ENCODE assay signal across 8 cellular contexts in the genomic region with DNA sequence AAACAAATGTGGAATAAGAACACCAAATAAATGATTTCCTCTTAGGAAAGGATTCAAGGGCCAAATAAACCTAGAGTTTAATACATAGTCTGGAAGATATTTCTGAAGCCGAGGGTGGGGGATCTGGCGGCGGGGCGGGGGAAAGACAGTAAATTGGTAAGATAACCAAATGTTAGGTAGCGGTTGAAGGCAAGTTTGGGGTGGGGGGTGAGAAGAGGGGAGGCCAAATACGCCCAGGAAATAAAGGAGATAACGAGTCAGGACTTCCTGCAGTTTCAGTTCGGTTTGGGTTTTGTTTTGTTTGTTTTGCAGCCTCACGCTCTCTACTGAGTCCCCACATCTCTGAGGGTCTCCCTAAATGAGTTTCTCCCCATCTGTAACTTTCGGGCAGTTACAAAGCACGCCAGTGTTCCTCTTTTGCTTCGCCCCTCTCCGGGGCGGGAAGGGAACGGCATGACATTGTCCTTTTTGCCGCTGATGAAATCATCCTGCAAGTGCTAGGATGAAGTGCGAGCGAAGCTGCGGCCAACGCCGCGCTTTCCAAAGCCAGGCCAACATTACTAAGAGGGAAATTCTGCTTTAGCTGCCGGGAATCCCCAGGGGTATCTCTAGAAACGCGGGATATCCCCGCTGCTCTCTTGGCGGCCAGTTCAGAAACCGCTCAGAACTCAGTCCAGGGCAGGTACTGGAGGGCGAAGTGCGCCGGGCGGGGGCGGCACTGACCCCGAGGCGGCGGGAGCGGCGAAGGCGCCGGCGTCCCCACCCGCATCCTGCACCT. TPM values are rescaled to one million over a fixed set of nuclear protein-coding genes. Genes with fewer than 3 reads are reported as not detected.
DNase-seq lines count a peak whose midpoint lies in the region; ATAC-seq and TF ChIP-seq lines count a peak whose summit lies in the region.

No MANE protein-coding gene starts in this region.

- H3K23ac ChIP-seq in neuronal stem cell (ENCODE audit: low read depth, low read length, poor library complexity), result peak overlapping the region; percentile 44

- H2BK120ac ChIP-seq in neuronal stem cell (ENCODE audit: low read depth, low read length), result no peak overlapping the region

- no peaks in the 10 kb centered on the region for H3K9me2 ChIP-seq in PC-3 (replicated peaks; ENCODE audit: low read length)

- H3K27me3 Mint-ChIP-seq in CD4-positive, CD25-positive, alpha-beta regulatory T cell, result peaks cover 5% of the 10 kb centered on the region

- TF ChIP-seq CTCF in PC-3 (conservative IDR thresholded peaks at IDR 0.05; ENCODE audit: low read depth, low read length) (no peak), fibroblast of villous mesenchyme (IDR thresholded peaks at IDR 0.05; ENCODE audit: insufficient read depth, low read depth, low read length) (no peak), testis (IDR thresholded peaks at IDR 0.05) (no peak)

- no peaks in the 10 kb centered on the region for H3K9me3 ChIP-seq in CD4-positive, CD25-positive, alpha-beta regulatory T cell (ENCODE audit: control insufficient read depth in 2 of 2, low read length in 2 of 2)
- H3K9me3 ChIP-seq in PC-3 (ENCODE audit: low read length) (no peaks in the 10 kb centered on the region), neuronal stem cell (replicated peaks in 1 of 2; ENCODE audit: control insufficient read depth in 2 of 2, insufficient read depth in 1 of 2, low read depth in 1 of 2, low read length in 2 of 2) (no peaks in the 10 kb centered on the region), testis (no peaks in the 10 kb centered on the region)

- peak overlapping the region; percentile 91 for H2AFZ ChIP-seq in PC-3 (ENCODE audit: low read length)
- peak overlapping the region; percentile 97 for H2AFZ ChIP-seq in neuronal stem cell (ENCODE audit: low read length)

- peaks cover 63% of the 10 kb centered on the region for H3K4me1 ChIP-seq in CD4-positive, CD25-positive, alpha-beta regulatory T cell (ENCODE audit: control insufficient read depth, insufficient read depth, low read length, poor library complexity, severe bottlenecking)
- peaks cover 10% of the 10 kb centered on the region for H3K4me1 ChIP-seq in PC-3 (ENCODE audit: insufficient read depth, low read length)
- peaks cover 0 to 3% of the 10 kb centered on the region in 2 donors for H3K4me1 ChIP-seq in neuronal stem cell (ENCODE audit: control insufficient read depth in 2 of 2, insufficient read depth in 1 of 2, low read depth in 1 of 2, low read length in 2 of 2)
- peaks cover 4% of the 10 kb centered on the region for H3K4me1 ChIP-seq in testis

- H3K4me3 ChIP-seq in CD4-positive, CD25-positive, alpha-beta regulatory T cell (ENCODE audit: low read depth, low read length), result peak overlapping the region; percentile 91
- H3K4me3 ChIP-seq in PC-3 (ENCODE audit: low read length), result peak overlapping the region; percentile 94
- peak overlapping the region; percentile 76 for H3K4me3 ChIP-seq in fibroblast of villous mesenchyme (ENCODE audit: low read depth, low read length)
- peak overlapping the region; percentile 39 to 82 for H3K4me3 ChIP-seq in neuronal stem cell (ENCODE audit: low read length in 2 of 2)
- H3K4me3 ChIP-seq in testis, result peak overlapping the region; percentile 62 to 69

- no peaks in the 10 kb centered on the region for H3K79me1 ChIP-seq in neuronal stem cell (ENCODE audit: low read depth, low read length)

- peak overlapping the region; percentile 88 for H3K18ac ChIP-seq in neuronal stem cell (ENCODE audit: low read length)

- no peak overlapping the region for H2BK5ac ChIP-seq in neuronal stem cell (ENCODE audit: low read length)

- H3K9ac ChIP-seq in PC-3 (ENCODE audit: low read length) (peak overlapping the region; percentile 62), neuronal stem cell (ENCODE audit: low read depth, low read length, poor library complexity) (peak overlapping the region; percentile 37)

- ATAC-seq in CD4-positive, CD25-positive, alpha-beta regulatory T cell (ENCODE audit: low read depth in 2 of 2), result peak; percentile 22 to 26
- peak; percentile 47 for ATAC-seq in GM19351 (IDR thresholded peaks at IDR 0.05; ENCODE audit: unreplicated experiment)
- ATAC-seq in HG03457 (IDR thresholded peaks at IDR 0.05; ENCODE audit: unreplicated experiment), result peak; percentile 55
- ATAC-seq in PC-3, result peak; percentile 58

- H3K4me2 ChIP-seq in PC-3 (ENCODE audit: low read length) (peak overlapping the region; percentile 96), neuronal stem cell (ENCODE audit: insufficient read depth, low read length, poor library complexity, severe bottlenecking) (peak overlapping the region; percentile 98)

- no peaks in the 10 kb centered on the region for H3K36me3 ChIP-seq in CD4-positive, CD25-positive, alpha-beta regulatory T cell (ENCODE audit: control insufficient read depth, insufficient read depth, low read length)
- H3K36me3 ChIP-seq in PC-3 (ENCODE audit: low read depth, low read length) (no peaks in the 10 kb centered on the region), neuronal stem cell (replicated peaks in 1 of 2; ENCODE audit: control insufficient read depth in 2 of 2, insufficient read depth in 2 of 2, low read length in 2 of 2) (no peaks in the 10 kb centered on the region), testis (ENCODE audit: low read depth, missing control alignments) (no peaks in the 10 kb centered on the region)

- no peaks in the 10 kb centered on the region for H3K79me2 ChIP-seq in PC-3 (ENCODE audit: low read length)

- H2BK15ac ChIP-seq in neuronal stem cell (ENCODE audit: low read length), result no peak overlapping the region

- H4K8ac ChIP-seq in neuronal stem cell (ENCODE audit: low read depth, low read length), result no peak overlapping the region

- H2BK12ac ChIP-seq in neuronal stem cell (ENCODE audit: low read length), result no peak overlapping the region

- peak overlapping the region; percentile 89 for H3K27ac ChIP-seq in CD4-positive, CD25-positive, alpha-beta regulatory T cell (ENCODE audit: insufficient read depth, low read length, poor library complexity, severe bottlenecking)
- H3K27ac ChIP-seq in PC-3 (ENCODE audit: low read length), result no peak overlapping the region
- no peak overlapping the region for H3K27ac ChIP-seq in neuronal stem cell (replicated peaks; ENCODE audit: low read length)
- peak overlapping the region in 1 of 2 donors; percentile 37 for H3K27ac ChIP-seq in testis

- H3K4me1 Mint-ChIP-seq in CD4-positive, CD25-positive, alpha-beta regulatory T cell, result peaks cover 29 to 71% (median 49%) of the 10 kb centered on the region in 4 donors

- no peaks in the 10 kb centered on the region for H3K27me3 ChIP-seq in CD4-positive, CD25-positive, alpha-beta regulatory T cell (ENCODE audit: control insufficient read depth, insufficient read depth, low read length)
- H3K27me3 ChIP-seq in PC-3 (ENCODE audit: low read length) (no peaks in the 10 kb centered on the region), neuronal stem cell (ENCODE audit: control insufficient read depth in 3 of 3, insufficient read depth in 3 of 3, low read depth in 1 of 3, low read length in 3 of 3) (peaks cover 9 to 60% (median 38%) of the 10 kb centered on the region in 3 experiments), testis (no peaks in the 10 kb centered on the region)

- no peaks in the 10 kb centered on the region for H3F3A ChIP-seq in PC-3 (ENCODE audit: low read length, unreplicated experiment)

- H3K4ac ChIP-seq in neuronal stem cell (ENCODE audit: low read length), result no peak overlapping the region

- no peak overlapping the region for H2AK5ac ChIP-seq in neuronal stem cell (ENCODE audit: low read depth, low read length)

- peak overlapping the region; percentile 93 to 98 (median 94) for H3K27ac Mint-ChIP-seq in CD4-positive, CD25-positive, alpha-beta regulatory T cell

- no peaks in the 10 kb centered on the region for H4K20me1 ChIP-seq in PC-3 (ENCODE audit: low read length)

- H4K91ac ChIP-seq in neuronal stem cell (ENCODE audit: low read depth, low read length, poor library complexity), result no peak overlapping the region

- intact Hi-C loops in PC-3 (cut with micrococcal nuclease) (loop anchor here (2.0 kb wide), 1 partner anchor 219 kb away; a partner anchor contains a TSS), testis (cut with DNase I; ENCODE audit: low total_unique reads) (no loop called here)

- POLR2A ChIA-PET in PC-3 (lab: Charles Lee; ENCODE audit: unreplicated experiment), result interaction anchor here (0.8 kb wide), 1 partner anchor 635 kb away, joined by 42 read pairs; no protein-coding TSS in a partner anchor

- H3K9me3 Mint-ChIP-seq in CD4-positive, CD25-positive, alpha-beta regulatory T cell, result peaks cover 0 to 3% (median 0%) of the 10 kb centered on the region in 7 donors

- no CpG with 5 or more reads among the region's 42 CpGs for WGBS in neuronal stem cell (ENCODE audit: extremely low coverage in 2 of 2, insufficient read length in 2 of 2, insufficient replicate concordance in 1 of 2), 2 donors
- 1 to 2% methylated on average over 22 to 31 of the region's 42 CpGs for WGBS in testis, 2 donors

- peak; percentile 44 to 63 (median 53) for DNase-seq in CD4-positive, CD25-positive, alpha-beta regulatory T cell
- peak; percentile 28 for DNase-seq in PC-3
- peak; percentile 15 to 54 for DNase-seq in activated T-helper 1 cell treated with anti-CD3 and anti-CD28 coated beads, Interleukin-2, amount 50 U/mL, for 16 hours (ENCODE audit: low read depth in 1 of 2, low spot score in 1 of 2)
- DNase-seq in fibroblast of villous mesenchyme (ENCODE audit: low read depth), result peak; percentile 71
- peak; percentile 27 for DNase-seq in neuronal stem cell (ENCODE audit: low spot score)
- peak; percentile 42 for DNase-seq in testis

- no peaks in the 10 kb centered on the region for H3K36me3 Mint-ChIP-seq in CD4-positive, CD25-positive, alpha-beta regulatory T cell

- peak overlapping the region; percentile 99 for H3K14ac ChIP-seq in neuronal stem cell (ENCODE audit: low read length)

- H3K4me3 Mint-ChIP-seq in CD4-positive, CD25-positive, alpha-beta regulatory T cell, result peak overlapping the region; percentile 87 to 98 (median 96)

- CTCF ChIA-PET in PC-3 (lab: Charles Lee), result no interaction called here

- TF ChIP-seq POLR2A in testis (IDR thresholded peaks at IDR 0.05), result no peak

- no TSS peak for BruUV-seq in PC-3 (replicated peaks; lab: Mats Ljungman, UMichigan)

RNA-seq across cellular contexts. Expression of a gene that starts 0.8 kb away (rescaled TPM):
- total RNA-seq in CD4-positive, CD25-positive, alpha-beta regulatory T cell, result 141 TPM
- polyA plus RNA-seq in CD4-positive, CD25-positive, alpha-beta regulatory T cell, result 10 to 100 TPM; 37.3 to 70.7 (median 48.5) TPM
- 6.9 and 8.2 TPM in 2 replicates for total RNA-seq in PC-3 (2014; rRNA removed)
- total RNA-seq in fibroblast of villous mesenchyme, result 17.7 and 58.9 TPM in 2 replicates
- polyA plus RNA-seq in neuronal stem cell (2013, experiment 1 of 2), result 0.14 TPM
- polyA plus RNA-seq in neuronal stem cell (2013, experiment 2 of 2), result 0.14 TPM
- 1 to 10 TPM; 2.4 to 4.0 TPM for total RNA-seq in testis
- 12.4 TPM for polyA plus RNA-seq in testis (ENCODE audit: insufficient read depth, low read depth, low replicate concordance)
